In genomic region chr3:127962937-127963336, GRCh38 we compare ENCODE assay signal across 28 cellular contexts. TPM values are rescaled to one million over a fixed set of nuclear protein-coding genes. Genes with fewer than 3 reads are reported as not detected.
DNase-seq lines count a peak whose midpoint lies in the region; ATAC-seq, FAIRE-seq and TF ChIP-seq lines count a peak whose summit lies in the region.
"Had no signal": no experiment of that assay in that cellular context is flagged by ENCODE, and none has a peak within 500 bp of the region (broad histone marks: within the 10 kb centered on the region; RNA-seq: fewer than 3 reads in every experiment).

No MANE protein-coding gene starts in this region.

- no peak overlapping the region for H3K27ac Mint-ChIP-seq in mesothelial cell of epicardium
- H3K27ac Mint-ChIP-seq: CD4-positive, alpha-beta T cell had no signal

- H3K9me2 ChIP-seq in OCI-LY7 (ENCODE audit: insufficient read depth, low read length): no peaks in the 10 kb centered on the region

- DNase-seq in GM12865 (ENCODE audit: low read depth) (peak; percentile 8), GM12892 (ENCODE audit: insufficient read length) (no peak), OCI-LY7 (ENCODE audit: low spot score) (peak; percentile 2), foreskin keratinocyte (no peak), D341Med (ENCODE audit: low spot score) (no peak), T-helper 1 cell (no peak), mesothelial cell of epicardium (ENCODE audit: low spot score in 2 of 2, unreplicated experiment in 2 of 2) (no peak)
- DNase-seq: AML-193; CD4-positive, alpha-beta T cell; DMS53; Karpas-422; NCI-H1092; NCI-H1417 treated with DMSO at 0.1 percent for 48 hours; NCI-H187; NCI-H2107; NCI-H524; NCI-H748 treated with DMSO at 0.1 percent for 48 hours; SHP77 had no signal

- no peak overlapping the region for H3K4me3 ChIP-seq in GM12865 (ENCODE audit: low read depth, low read length)
- H3K4me3 ChIP-seq in OCI-LY7 (ENCODE audit: low read depth, low read length, poor library complexity, severe bottlenecking): no peak overlapping the region
- H3K4me3 ChIP-seq: A549; BLaER1 treated with 17β-estradiol and CSF1 and Interleukin-3, amounts not matched to agents 10 nM and 100 nM had no signal

- TF ChIP-seq CTCF in GM12865 (IDR thresholded peaks at IDR 0.05; ENCODE audit: insufficient read depth, low read depth, low read length, missing control alignments) (no peak), OCI-LY7 (conservative IDR thresholded peaks at IDR 0.05; ENCODE audit: low read length) (no peak), foreskin keratinocyte (conservative IDR thresholded peaks at IDR 0.05) (no peak), mesothelial cell of epicardium (IDR thresholded peaks at IDR 0.05; ENCODE audit: unreplicated experiment) (no peak)

- peak; percentile 75 for FAIRE-seq in GM12892 (lab: Jason Lieb, UNC)
- FAIRE-seq: A549 had no signal

- TF ChIP-seq POLR2A in GM12892 (IDR thresholded peaks at IDR 0.05; ENCODE audit: low read depth, low read length): no peak

- BruUV-seq in OCI-LY7 (replicated peaks; lab: Mats Ljungman, UMichigan): no TSS peak

- H3K27me3 ChIP-seq in foreskin keratinocyte: no peaks in the 10 kb centered on the region
- H3K27me3 ChIP-seq: BLaER1 treated with 17β-estradiol and CSF1 and Interleukin-3, amounts not matched to agents 10 nM and 100 nM had no signal

- CTCF ChIA-PET in OCI-LY7 (lab: Charles Lee; ENCODE audit: unreplicated experiment): no interaction called here

- intact Hi-C loops in OCI-LY7 (cut with micrococcal nuclease; ENCODE audit: unreplicated experiment): no loop called here

- no peak for ATAC-seq in foreskin keratinocyte
- ATAC-seq: A549, HCT116 had no signal

- H3K4me3 Mint-ChIP-seq in mesothelial cell of epicardium: no peak overlapping the region
- H3K4me3 Mint-ChIP-seq: CD4-positive, alpha-beta T cell had no signal

- H3K79me2 ChIP-seq in OCI-LY7 (ENCODE audit: insufficient read depth, low read depth, low read length): no peaks in the 10 kb centered on the region

- POLR2A ChIA-PET in OCI-LY7 (lab: Charles Lee): no interaction called here

- no peak overlapping the region for H2AFZ ChIP-seq in OCI-LY7 (ENCODE audit: low read length)

- H3K4me1 ChIP-seq in OCI-LY7 (ENCODE audit: insufficient read depth, low read length, poor library complexity, severe bottlenecking) (no peaks in the 10 kb centered on the region), foreskin keratinocyte (peaks cover 9% of the 10 kb centered on the region)
- H3K4me1 ChIP-seq: BLaER1 treated with 17β-estradiol and CSF1 and Interleukin-3, amounts not matched to agents 10 nM and 100 nM had no signal

- H3K9me3 Mint-ChIP-seq in mesothelial cell of epicardium: peaks cover 10% of the 10 kb centered on the region
- H3K9me3 Mint-ChIP-seq: CD4-positive, alpha-beta T cell had no signal

- H3K27ac ChIP-seq in OCI-LY7 (ENCODE audit: low read depth, low read length, poor library complexity, severe bottlenecking) (no peak overlapping the region), foreskin keratinocyte (peak overlapping the region; percentile 42)
- H3K27ac ChIP-seq: BLaER1 treated with 17β-estradiol and CSF1 and Interleukin-3, amounts not matched to agents 10 nM and 100 nM; RWPE1 had no signal

- H3K36me3 ChIP-seq in OCI-LY7 (ENCODE audit: insufficient read depth, low read length): no peaks in the 10 kb centered on the region
- H3K36me3 ChIP-seq: BLaER1 treated with 17β-estradiol and CSF1 and Interleukin-3, amounts not matched to agents 10 nM and 100 nM had no signal

- H3K9me3 ChIP-seq in OCI-LY7 (ENCODE audit: low read length): no peaks in the 10 kb centered on the region

- H3K4me2 ChIP-seq in OCI-LY7 (ENCODE audit: low read length): no peak overlapping the region
- H3K4me2 ChIP-seq: BLaER1 treated with 17β-estradiol and CSF1 and Interleukin-3, amounts not matched to agents 10 nM and 100 nM had no signal

- no peaks in the 10 kb centered on the region for H3K36me3 Mint-ChIP-seq in mesothelial cell of epicardium

- no peaks in the 10 kb centered on the region for H4K20me1 ChIP-seq in OCI-LY7 (ENCODE audit: insufficient read depth, low read length)
- H4K20me1 ChIP-seq: BLaER1 treated with 17β-estradiol and CSF1 and Interleukin-3, amounts not matched to agents 10 nM and 100 nM had no signal

- H3K27me3 Mint-ChIP-seq in mesothelial cell of epicardium (ENCODE audit: low read depth): peaks cover 22% of the 10 kb centered on the region

- peaks cover 10% of the 10 kb centered on the region for H3K4me1 Mint-ChIP-seq in mesothelial cell of epicardium

RNA-seq across cellular contexts. Expression of gene KBTBD12, which starts 47.9 kb away (rescaled TPM):
- polyA plus RNA-seq in GM12892 (2012; ENCODE audit: missing spikeins): 0.32 TPM
- not detected in 2 replicates for total RNA-seq in OCI-LY7 (2014; rRNA removed; shearing (Covaris generic))
- total RNA-seq in OCI-LY7 (2022) (not detected in 2 replicates), foreskin keratinocyte (not detected in 2 replicates), mesothelial cell of epicardium (0.07 to 0.09 TPM in 2 of 3 replicates, not detected in the other)
- polyA plus RNA-seq in foreskin keratinocyte: not detected in 2 replicates
- total RNA-seq: CD4-positive, alpha-beta T cell; Daoy; G401; H4; HT-29; SK-MEL-5; T-helper 1 cell treated with Interleukin-12 subunit alpha and Interleukin-12 subunit beta and Interleukin-4 antibody, amounts not matched to agents 30 ng/mL and 1 ng/mL, for 36 hours had no signal
- polyA plus RNA-seq: A549 had no signal

Comparison
In these comparisons a context has a peak if more than half of its experiments do, and no peak if none do; other contexts are left out.
1. DNase-seq: peak in GM12865 (single experiment) and OCI-LY7 (single experiment); none in GM12892 (single experiment), foreskin keratinocyte (0 of 2), D341Med (single experiment), T-helper 1 cell (0 of 5) and mesothelial cell of epicardium (0 of 2).